In the genomic region with DNA sequence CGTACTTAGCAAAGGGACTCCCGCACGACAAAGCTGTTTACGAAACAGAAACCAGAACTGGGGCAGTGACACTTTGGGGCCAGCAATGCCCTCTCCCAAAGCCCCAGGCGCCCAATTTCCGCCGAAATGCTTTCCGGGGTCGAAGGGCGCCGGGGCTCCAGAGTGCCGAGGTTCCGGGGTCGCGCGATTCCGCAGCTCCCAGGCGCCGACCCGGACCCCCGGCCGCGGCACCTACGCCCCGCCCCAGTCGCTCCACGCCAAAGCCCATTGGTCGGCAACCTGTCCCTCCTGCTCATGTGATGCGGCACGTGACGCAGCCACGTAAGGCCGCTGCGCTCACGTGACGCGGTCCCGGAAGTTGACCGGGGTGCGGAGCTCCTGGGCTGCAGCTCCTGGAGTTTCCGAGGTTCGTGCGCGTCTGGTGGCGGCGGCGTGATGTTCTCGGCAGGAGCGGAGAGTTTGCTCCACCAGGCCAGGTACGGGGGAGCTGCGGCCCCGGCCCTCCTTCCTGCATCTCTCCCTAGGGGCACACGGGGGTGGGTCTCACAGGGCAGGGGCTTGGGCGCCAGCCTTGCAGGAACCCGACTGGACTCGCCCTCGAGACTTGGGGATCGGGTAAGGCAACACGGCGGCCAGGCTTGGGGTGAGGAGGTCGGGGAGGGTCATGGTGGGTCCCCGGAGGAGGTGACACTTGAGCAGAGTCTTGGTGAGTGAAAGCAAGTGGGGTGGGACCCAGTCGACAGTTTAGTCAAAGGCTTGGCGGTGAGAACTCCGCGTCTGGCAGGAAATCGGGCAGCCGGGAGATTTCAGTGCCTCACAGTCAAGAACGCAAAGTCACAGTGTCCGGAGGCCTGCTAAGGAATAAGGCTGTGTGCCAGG, we compare ENCODE assay signal across 1 cellular context.
TF ChIP-seq lines count a peak whose summit lies in the region.

A gene with protein sequence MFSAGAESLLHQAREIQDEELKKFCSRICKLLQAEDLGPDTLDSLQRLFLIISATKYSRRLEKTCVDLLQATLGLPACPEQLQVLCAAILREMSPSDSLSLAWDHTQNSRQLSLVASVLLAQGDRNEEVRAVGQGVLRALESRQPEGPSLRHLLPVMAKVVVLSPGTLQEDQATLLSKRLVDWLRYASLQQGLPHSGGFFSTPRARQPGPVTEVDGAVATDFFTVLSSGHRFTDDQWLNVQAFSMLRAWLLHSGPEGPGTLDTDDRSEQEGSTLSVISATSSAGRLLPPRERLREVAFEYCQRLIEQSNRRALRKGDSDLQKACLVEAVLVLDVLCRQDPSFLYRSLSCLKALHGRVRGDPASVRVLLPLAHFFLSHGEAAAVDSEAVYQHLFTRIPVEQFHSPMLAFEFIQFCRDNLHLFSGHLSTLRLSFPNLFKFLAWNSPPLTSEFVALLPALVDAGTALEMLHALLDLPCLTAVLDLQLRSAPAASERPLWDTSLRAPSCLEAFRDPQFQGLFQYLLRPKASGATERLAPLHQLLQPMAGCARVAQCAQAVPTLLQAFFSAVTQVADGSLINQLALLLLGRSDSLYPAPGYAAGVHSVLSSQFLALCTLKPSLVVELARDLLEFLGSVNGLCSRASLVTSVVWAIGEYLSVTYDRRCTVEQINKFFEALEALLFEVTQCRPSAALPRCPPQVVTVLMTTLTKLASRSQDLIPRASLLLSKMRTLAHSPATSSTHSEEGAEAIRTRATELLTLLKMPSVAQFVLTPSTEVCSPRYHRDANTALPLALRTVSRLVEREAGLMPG (plus strand): TSS at position 343 of the 879 bp plus-strand sequence. CDS start 93 bp downstream, at position 436.

TF ChIP-seq in H1, 55 proteins besides CTCF, POLR2A, EP300 and RAD21 (continues in another document):
- TF ChIP-seq CREB1 (IDR thresholded peaks at IDR 0.05) (peak; percentile 92), SIX5 (IDR thresholded peaks at IDR 0.05; ENCODE audit: low read depth, low read length) (no peak), JUND (IDR thresholded peaks at IDR 0.05; ENCODE audit: low read length) (peak; percentile 29; the same call in 1 of the 2 replicates), RNF2 (IDR thresholded peaks at IDR 0.05; ENCODE audit: borderline replicate concordance, low read depth, low read length, missing control alignments, poor library complexity, severe bottlenecking) (no peak), HDAC6 (IDR thresholded peaks at IDR 0.05; ENCODE audit: low read depth, low read length) (no peak), KDM1A (IDR thresholded peaks at IDR 0.05; ENCODE audit: borderline replicate concordance, low read length) (no peak), BRCA1 (IDR thresholded peaks at IDR 0.05; ENCODE audit: low read depth, low read length) (0 out of 2 replicates have a peak, but pooled peaks have one; percentile 58), KDM5A (IDR thresholded peaks at IDR 0.05; ENCODE audit: low read length) (peak; percentile 86), ZNF274 (IDR thresholded peaks at IDR 0.05; ENCODE audit: borderline replicate concordance, extremely low read depth, low read length) (no peak), SAP30 (IDR thresholded peaks at IDR 0.05; ENCODE audit: insufficient read depth, insufficient replicate concordance, low read length) (peak; percentile 74), HDAC2 (IDR thresholded peaks at IDR 0.05; ENCODE audit: borderline replicate concordance in 1 of 2, low read depth in 2 of 2, low read length in 2 of 2) (peak; percentile 31 to 87; a peak in 2 of 4 replicates), SUZ12 (IDR thresholded peaks at IDR 0.05; ENCODE audit: low read length) (no peak), YY1 (IDR thresholded peaks at IDR 0.05; ENCODE audit: low read depth, low read length) (no peak), TAF7 (optimal IDR thresholded peaks at IDR 0.05; ENCODE audit: borderline replicate concordance, low read depth, low read length) (peak; percentile 8), CBX8 (IDR thresholded peaks at IDR 0.05; ENCODE audit: borderline replicate concordance, low read depth, low read length) (no peak), NANOG (IDR thresholded peaks at IDR 0.05; ENCODE audit: insufficient read depth, low read depth, low read length, poor library complexity, severe bottlenecking) (no peak), CEBPB (IDR thresholded peaks at IDR 0.05; ENCODE audit: low read depth, low read length) (no peak), BCL11A (IDR thresholded peaks at IDR 0.05; ENCODE audit: low read depth in 2 of 2, low read length in 2 of 2) (no peak), FOSL1 (IDR thresholded peaks at IDR 0.05; ENCODE audit: insufficient read depth, low read depth, low read length) (no peak), CHD1 (IDR thresholded peaks at IDR 0.05; ENCODE audit: low read depth, low read length) (no peak), SP2 (IDR thresholded peaks at IDR 0.05; ENCODE audit: low read length) (peak; percentile 22; the same call in 1 of the 2 replicates), ASH2L (IDR thresholded peaks at IDR 0.05; ENCODE audit: low read length) (peak; percentile 47), RBBP5 (IDR thresholded peaks at IDR 0.05; ENCODE audit: borderline replicate concordance, low read depth, low read length) (peak; percentile 24; the same call in 1 of the 2 replicates), KDM4A (IDR thresholded peaks at IDR 0.05; ENCODE audit: low read depth, low read length, severe bottlenecking) (peak; percentile 49), SRF (IDR thresholded peaks at IDR 0.05; ENCODE audit: low read depth, low read length) (no peak), GTF2F1 (IDR thresholded peaks at IDR 0.05; ENCODE audit: borderline replicate concordance, low read depth, low read length) (peak; percentile 81; the same call in 1 of the 2 replicates), TEAD4 (IDR thresholded peaks at IDR 0.05; ENCODE audit: low read depth, low read length) (no peak), EGR1 (IDR thresholded peaks at IDR 0.05; ENCODE audit: borderline replicate concordance, low read depth, low read length) (no peak), GABPA (IDR thresholded peaks at IDR 0.05; ENCODE audit: borderline replicate concordance, insufficient read depth, low read length) (0 out of 2 replicates have a peak, but pooled peaks have one; percentile 58), TBP (IDR thresholded peaks at IDR 0.05; ENCODE audit: low read depth, low read length) (peak; percentile 77), POLR2AphosphoS5 (IDR thresholded peaks at IDR 0.05; ENCODE audit: low read depth, low read length) (peak; percentile 75), PHF8 (conservative IDR thresholded peaks at IDR 0.05; ENCODE audit: low read depth, low read length) (peak; percentile 87), MAFK (IDR thresholded peaks at IDR 0.05; ENCODE audit: low read depth, low read length) (no peak), TAF1 (IDR thresholded peaks at IDR 0.05; ENCODE audit: low read depth, low read length) (peak; percentile 84), RXRA (IDR thresholded peaks at IDR 0.05; ENCODE audit: insufficient read depth, low read depth, low read length) (no peak), CTBP2 (IDR thresholded peaks at IDR 0.05; ENCODE audit: borderline replicate concordance, insufficient read depth, insufficient read length, low read length) (no peak), BACH1 (IDR thresholded peaks at IDR 0.05; ENCODE audit: low read length) (no peak), CBX5 (IDR thresholded peaks at IDR 0.05; ENCODE audit: low read depth, low read length) (no peak)
- TF ChIP-seq, protein P1, sequence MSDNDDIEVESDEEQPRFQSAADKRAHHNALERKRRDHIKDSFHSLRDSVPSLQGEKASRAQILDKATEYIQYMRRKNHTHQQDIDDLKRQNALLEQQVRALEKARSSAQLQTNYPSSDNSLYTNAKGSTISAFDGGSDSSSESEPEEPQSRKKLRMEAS (IDR thresholded peaks at IDR 0.05), result peak; percentile 90
- TF ChIP-seq, protein P2, sequence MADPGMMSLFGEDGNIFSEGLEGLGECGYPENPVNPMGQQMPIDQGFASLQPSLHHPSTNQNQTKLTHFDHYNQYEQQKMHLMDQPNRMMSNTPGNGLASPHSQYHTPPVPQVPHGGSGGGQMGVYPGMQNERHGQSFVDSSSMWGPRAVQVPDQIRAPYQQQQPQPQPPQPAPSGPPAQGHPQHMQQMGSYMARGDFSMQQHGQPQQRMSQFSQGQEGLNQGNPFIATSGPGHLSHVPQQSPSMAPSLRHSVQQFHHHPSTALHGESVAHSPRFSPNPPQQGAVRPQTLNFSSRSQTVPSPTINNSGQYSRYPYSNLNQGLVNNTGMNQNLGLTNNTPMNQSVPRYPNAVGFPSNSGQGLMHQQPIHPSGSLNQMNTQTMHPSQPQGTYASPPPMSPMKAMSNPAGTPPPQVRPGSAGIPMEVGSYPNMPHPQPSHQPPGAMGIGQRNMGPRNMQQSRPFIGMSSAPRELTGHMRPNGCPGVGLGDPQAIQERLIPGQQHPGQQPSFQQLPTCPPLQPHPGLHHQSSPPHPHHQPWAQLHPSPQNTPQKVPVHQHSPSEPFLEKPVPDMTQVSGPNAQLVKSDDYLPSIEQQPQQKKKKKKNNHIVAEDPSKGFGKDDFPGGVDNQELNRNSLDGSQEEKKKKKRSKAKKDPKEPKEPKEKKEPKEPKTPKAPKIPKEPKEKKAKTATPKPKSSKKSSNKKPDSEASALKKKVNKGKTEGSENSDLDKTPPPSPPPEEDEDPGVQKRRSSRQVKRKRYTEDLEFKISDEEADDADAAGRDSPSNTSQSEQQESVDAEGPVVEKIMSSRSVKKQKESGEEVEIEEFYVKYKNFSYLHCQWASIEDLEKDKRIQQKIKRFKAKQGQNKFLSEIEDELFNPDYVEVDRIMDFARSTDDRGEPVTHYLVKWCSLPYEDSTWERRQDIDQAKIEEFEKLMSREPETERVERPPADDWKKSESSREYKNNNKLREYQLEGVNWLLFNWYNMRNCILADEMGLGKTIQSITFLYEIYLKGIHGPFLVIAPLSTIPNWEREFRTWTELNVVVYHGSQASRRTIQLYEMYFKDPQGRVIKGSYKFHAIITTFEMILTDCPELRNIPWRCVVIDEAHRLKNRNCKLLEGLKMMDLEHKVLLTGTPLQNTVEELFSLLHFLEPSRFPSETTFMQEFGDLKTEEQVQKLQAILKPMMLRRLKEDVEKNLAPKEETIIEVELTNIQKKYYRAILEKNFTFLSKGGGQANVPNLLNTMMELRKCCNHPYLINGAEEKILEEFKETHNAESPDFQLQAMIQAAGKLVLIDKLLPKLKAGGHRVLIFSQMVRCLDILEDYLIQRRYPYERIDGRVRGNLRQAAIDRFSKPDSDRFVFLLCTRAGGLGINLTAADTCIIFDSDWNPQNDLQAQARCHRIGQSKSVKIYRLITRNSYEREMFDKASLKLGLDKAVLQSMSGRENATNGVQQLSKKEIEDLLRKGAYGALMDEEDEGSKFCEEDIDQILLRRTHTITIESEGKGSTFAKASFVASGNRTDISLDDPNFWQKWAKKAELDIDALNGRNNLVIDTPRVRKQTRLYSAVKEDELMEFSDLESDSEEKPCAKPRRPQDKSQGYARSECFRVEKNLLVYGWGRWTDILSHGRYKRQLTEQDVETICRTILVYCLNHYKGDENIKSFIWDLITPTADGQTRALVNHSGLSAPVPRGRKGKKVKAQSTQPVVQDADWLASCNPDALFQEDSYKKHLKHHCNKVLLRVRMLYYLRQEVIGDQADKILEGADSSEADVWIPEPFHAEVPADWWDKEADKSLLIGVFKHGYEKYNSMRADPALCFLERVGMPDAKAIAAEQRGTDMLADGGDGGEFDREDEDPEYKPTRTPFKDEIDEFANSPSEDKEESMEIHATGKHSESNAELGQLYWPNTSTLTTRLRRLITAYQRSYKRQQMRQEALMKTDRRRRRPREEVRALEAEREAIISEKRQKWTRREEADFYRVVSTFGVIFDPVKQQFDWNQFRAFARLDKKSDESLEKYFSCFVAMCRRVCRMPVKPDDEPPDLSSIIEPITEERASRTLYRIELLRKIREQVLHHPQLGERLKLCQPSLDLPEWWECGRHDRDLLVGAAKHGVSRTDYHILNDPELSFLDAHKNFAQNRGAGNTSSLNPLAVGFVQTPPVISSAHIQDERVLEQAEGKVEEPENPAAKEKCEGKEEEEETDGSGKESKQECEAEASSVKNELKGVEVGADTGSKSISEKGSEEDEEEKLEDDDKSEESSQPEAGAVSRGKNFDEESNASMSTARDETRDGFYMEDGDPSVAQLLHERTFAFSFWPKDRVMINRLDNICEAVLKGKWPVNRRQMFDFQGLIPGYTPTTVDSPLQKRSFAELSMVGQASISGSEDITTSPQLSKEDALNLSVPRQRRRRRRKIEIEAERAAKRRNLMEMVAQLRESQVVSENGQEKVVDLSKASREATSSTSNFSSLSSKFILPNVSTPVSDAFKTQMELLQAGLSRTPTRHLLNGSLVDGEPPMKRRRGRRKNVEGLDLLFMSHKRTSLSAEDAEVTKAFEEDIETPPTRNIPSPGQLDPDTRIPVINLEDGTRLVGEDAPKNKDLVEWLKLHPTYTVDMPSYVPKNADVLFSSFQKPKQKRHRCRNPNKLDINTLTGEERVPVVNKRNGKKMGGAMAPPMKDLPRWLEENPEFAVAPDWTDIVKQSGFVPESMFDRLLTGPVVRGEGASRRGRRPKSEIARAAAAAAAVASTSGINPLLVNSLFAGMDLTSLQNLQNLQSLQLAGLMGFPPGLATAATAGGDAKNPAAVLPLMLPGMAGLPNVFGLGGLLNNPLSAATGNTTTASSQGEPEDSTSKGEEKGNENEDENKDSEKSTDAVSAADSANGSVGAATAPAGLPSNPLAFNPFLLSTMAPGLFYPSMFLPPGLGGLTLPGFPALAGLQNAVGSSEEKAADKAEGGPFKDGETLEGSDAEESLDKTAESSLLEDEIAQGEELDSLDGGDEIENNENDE (IDR thresholded peaks at IDR 0.05; ENCODE audit: insufficient replicate concordance, low read length), result no peak
- TF ChIP-seq, protein P3, sequence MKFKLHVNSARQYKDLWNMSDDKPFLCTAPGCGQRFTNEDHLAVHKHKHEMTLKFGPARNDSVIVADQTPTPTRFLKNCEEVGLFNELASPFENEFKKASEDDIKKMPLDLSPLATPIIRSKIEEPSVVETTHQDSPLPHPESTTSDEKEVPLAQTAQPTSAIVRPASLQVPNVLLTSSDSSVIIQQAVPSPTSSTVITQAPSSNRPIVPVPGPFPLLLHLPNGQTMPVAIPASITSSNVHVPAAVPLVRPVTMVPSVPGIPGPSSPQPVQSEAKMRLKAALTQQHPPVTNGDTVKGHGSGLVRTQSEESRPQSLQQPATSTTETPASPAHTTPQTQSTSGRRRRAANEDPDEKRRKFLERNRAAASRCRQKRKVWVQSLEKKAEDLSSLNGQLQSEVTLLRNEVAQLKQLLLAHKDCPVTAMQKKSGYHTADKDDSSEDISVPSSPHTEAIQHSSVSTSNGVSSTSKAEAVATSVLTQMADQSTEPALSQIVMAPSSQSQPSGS (IDR thresholded peaks at IDR 0.05; ENCODE audit: low read length), result no peak
- TF ChIP-seq, protein P4, sequence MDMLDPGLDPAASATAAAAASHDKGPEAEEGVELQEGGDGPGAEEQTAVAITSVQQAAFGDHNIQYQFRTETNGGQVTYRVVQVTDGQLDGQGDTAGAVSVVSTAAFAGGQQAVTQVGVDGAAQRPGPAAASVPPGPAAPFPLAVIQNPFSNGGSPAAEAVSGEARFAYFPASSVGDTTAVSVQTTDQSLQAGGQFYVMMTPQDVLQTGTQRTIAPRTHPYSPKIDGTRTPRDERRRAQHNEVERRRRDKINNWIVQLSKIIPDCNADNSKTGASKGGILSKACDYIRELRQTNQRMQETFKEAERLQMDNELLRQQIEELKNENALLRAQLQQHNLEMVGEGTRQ (IDR thresholded peaks at IDR 0.05; ENCODE audit: low read length), result peak; percentile 100
- TF ChIP-seq, protein P5, sequence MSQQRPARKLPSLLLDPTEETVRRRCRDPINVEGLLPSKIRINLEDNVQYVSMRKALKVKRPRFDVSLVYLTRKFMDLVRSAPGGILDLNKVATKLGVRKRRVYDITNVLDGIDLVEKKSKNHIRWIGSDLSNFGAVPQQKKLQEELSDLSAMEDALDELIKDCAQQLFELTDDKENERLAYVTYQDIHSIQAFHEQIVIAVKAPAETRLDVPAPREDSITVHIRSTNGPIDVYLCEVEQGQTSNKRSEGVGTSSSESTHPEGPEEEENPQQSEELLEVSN (IDR thresholded peaks at IDR 0.05), result peak; percentile 64
- TF ChIP-seq, protein P6, sequence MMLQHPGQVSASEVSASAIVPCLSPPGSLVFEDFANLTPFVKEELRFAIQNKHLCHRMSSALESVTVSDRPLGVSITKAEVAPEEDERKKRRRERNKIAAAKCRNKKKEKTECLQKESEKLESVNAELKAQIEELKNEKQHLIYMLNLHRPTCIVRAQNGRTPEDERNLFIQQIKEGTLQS (IDR thresholded peaks at IDR 0.05; ENCODE audit: insufficient read depth, low read depth, low read length), result peak; percentile 100
